ENCODE assay signal across 8 cellular contexts in the genomic region with DNA sequence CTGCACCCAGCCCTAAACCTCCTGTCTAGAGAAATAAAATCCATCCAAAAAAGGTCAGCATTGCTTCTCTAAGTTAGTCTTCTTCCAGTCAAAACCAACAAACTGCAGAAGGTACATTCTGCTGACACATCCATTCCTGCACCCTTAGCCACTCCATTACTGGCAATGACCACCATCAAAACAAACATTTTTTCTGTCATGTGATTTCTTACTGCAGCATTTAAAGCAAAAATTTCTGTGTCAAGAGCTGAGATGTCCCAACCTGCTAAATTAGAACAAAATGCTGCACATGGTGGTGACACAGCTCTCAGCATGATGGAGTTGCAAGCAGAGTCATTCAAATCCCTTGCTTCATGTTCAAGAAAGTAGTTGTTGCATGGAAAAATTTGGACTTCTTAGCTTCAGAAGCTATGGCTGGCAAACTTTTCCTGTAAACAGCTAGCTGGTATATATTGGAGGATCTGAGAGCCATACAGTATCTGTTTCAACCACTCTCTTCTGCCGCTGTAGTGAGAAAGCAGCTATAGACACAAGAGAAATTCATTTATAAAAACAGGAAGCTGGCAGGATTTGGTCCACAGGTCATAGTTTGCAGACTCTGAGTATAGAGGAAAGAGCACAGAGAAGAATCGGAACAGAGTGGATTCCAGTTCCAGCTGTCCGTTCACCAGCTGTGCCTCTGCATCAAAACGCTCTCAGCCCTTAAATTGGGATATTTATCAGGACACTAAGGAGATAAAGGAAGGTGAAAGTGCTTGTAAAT. TPM values are rescaled to one million over a fixed set of nuclear protein-coding genes. Genes with fewer than 3 reads are reported as not detected.
DNase-seq lines count a peak whose midpoint lies in the region; ATAC-seq and TF ChIP-seq lines count a peak whose summit lies in the region.

No MANE protein-coding gene starts in this region.

- TF ChIP-seq EP300 in esophagus muscularis mucosa (IDR thresholded peaks at IDR 0.05): no peak

- H3K9me3 Mint-ChIP-seq in activated T-cell treated with anti-CD3 and anti-CD28 coated beads, Interleukin-2, amount 50 U/mL, for 4 hours: no peaks in the 10 kb centered on the region

- no peak overlapping the region for H3K4me3 ChIP-seq in body of pancreas
- H3K4me3 ChIP-seq in skeletal muscle cell (ENCODE audit: low read depth, low read length): no peak overlapping the region
- H3K4me3 ChIP-seq in esophagus muscularis mucosa: no peak overlapping the region

- no peaks in the 10 kb centered on the region for H3K9me3 ChIP-seq in body of pancreas
- no peaks in the 10 kb centered on the region for H3K9me3 ChIP-seq in esophagus muscularis mucosa

- H3K27ac ChIP-seq in body of pancreas (no peak overlapping the region), esophagus muscularis mucosa (replicated peaks in 1 of 4) (peak overlapping the region in 1 of 4 donors; percentile 47)

- peaks cover 11% of the 10 kb centered on the region for H3K4me1 Mint-ChIP-seq in activated T-cell treated with anti-CD3 and anti-CD28 coated beads, Interleukin-2, amount 50 U/mL, for 4 hours (ENCODE audit: low read depth)

- WGBS in body of pancreas, 2 donors: 60 to 75% methylated on average over 4 of the region's 4 CpGs
- WGBS in esophagus muscularis mucosa: 23% methylated on average over 4 of the region's 4 CpGs

- peak; percentile 71 for ATAC-seq in GM18858 (IDR thresholded peaks at IDR 0.05; ENCODE audit: unreplicated experiment)
- peak; percentile 71 for ATAC-seq in HG02885 (IDR thresholded peaks at IDR 0.05; ENCODE audit: poor library complexity, unreplicated experiment)
- peak; percentile 50 for ATAC-seq in body of pancreas
- no peak for ATAC-seq in activated T-cell treated with anti-CD3 and anti-CD28 coated beads, Interleukin-2, amount 50 U/mL, for 4 hours

- intact Hi-C loops in body of pancreas (cut with DNase I): no loop called here
- intact Hi-C loops in esophagus muscularis mucosa (cut with DNase I): no loop called here

- DNase-seq in body of pancreas: no peak
- peak; percentile 89 for DNase-seq in skeletal muscle cell (ENCODE audit: low read depth)
- DNase-seq in NCI-H2196 treated with DMSO at 0.1 percent for 48 hours (lab: John Stamatoyannopoulos, UW; ENCODE audit: unreplicated experiment): no peak
- no peak for DNase-seq in SK-N-DZ (ENCODE audit: low spot score)
- DNase-seq in activated T-cell treated with anti-CD3 and anti-CD28 coated beads, Interleukin-2, amount 50 U/mL, for 4 hours: no peak
- DNase-seq in esophagus muscularis mucosa (ENCODE audit: extremely low spot score): no peak

- H3K36me3 ChIP-seq in body of pancreas (replicated peaks in 1 of 2; ENCODE audit: insufficient read depth in 1 of 2, low read depth in 2 of 2) (no peaks in the 10 kb centered on the region), esophagus muscularis mucosa (no peaks in the 10 kb centered on the region)

- no peak for TF ChIP-seq CTCF in body of pancreas (IDR thresholded peaks at IDR 0.05)
- TF ChIP-seq CTCF in esophagus muscularis mucosa (IDR thresholded peaks at IDR 0.05): no peak

- no peaks in the 10 kb centered on the region for H3K36me3 Mint-ChIP-seq in activated T-cell treated with anti-CD3 and anti-CD28 coated beads, Interleukin-2, amount 50 U/mL, for 4 hours (ENCODE audit: insufficient read depth)

- no peaks in the 10 kb centered on the region for H3K4me1 ChIP-seq in body of pancreas
- H3K4me1 ChIP-seq in esophagus muscularis mucosa: peaks cover 0 to 16% (median 15%) of the 10 kb centered on the region in 4 donors

- no peak overlapping the region for H3K4me3 Mint-ChIP-seq in activated T-cell treated with anti-CD3 and anti-CD28 coated beads, Interleukin-2, amount 50 U/mL, for 4 hours

- peaks cover 4% of the 10 kb centered on the region for H3K27me3 Mint-ChIP-seq in activated T-cell treated with anti-CD3 and anti-CD28 coated beads, Interleukin-2, amount 50 U/mL, for 4 hours (ENCODE audit: low read depth)

- no peaks in the 10 kb centered on the region for H3K27me3 ChIP-seq in body of pancreas
- no peaks in the 10 kb centered on the region for H3K27me3 ChIP-seq in esophagus muscularis mucosa

- TF ChIP-seq POLR2A in body of pancreas (IDR thresholded peaks at IDR 0.05) (no peak), esophagus muscularis mucosa (IDR thresholded peaks at IDR 0.05; ENCODE audit: low read depth) (no peak)

RNA-seq across cellular contexts. Expression of gene RUBCNL, which starts 17.4 kb away (rescaled TPM):
- 1 to 10 TPM; 2.1 to 2.3 TPM for total RNA-seq in body of pancreas
- 1.5 TPM in 1 of 2 replicates, not detected in the other for polyA plus RNA-seq in SK-N-DZ (2014; cell fraction: cytosol; rRNA removed)
- 0.08 TPM in 1 of 2 replicates, not detected in the other for polyA plus RNA-seq in SK-N-DZ (2014; cell fraction: nucleus; rRNA removed)
- total RNA-seq in activated T-cell treated with anti-CD3 and anti-CD28 coated beads, Interleukin-2, amount 50 U/mL, for 4 hours: 1 to 10 TPM in 2 of 3 donors, under 1 TPM in 1; 0.94 to 1.8 (median 1.1) TPM
- total RNA-seq in esophagus muscularis mucosa: 1 to 10 TPM in 3 of 4 donors, under 1 TPM in 1; 0.86 to 3.6 (median 1.4) TPM

Comparison
In these comparisons a context has a peak if more than half of its experiments do, and no peak if none do; other contexts are left out.
1. ATAC-seq: peak in GM18858 (single experiment), HG02885 (single experiment) and body of pancreas (single experiment); none in activated T-cell treated with anti-CD3 and anti-CD28 coated beads, Interleukin-2, amount 50 U/mL, for 4 hours (0 of 2).